In genomic region chr22:47195156-47195675, GRCh38 we compare ENCODE assay signal across 14 cellular contexts.
"Had no signal": no experiment of that assay in that cellular context is flagged by ENCODE, and none has a peak within 500 bp of the region (broad histone marks: within the 10 kb centered on the region; RNA-seq: fewer than 3 reads in every experiment).

No MANE protein-coding gene starts in this region.

- H3K27me3 Mint-ChIP-seq: activated B cell treated with CpG ODN at 0.5 μM for 24 hours; brain; dendritic cell treated with granulocyte-macrophage colony-stimulating factor and Interleukin-4, amounts not matched to agents 40 ng/mL and 50 ng/mL, for 4 days; stimulated activated naive CD8-positive, alpha-beta T cell treated with anti-CD3 and anti-CD28 coated beads, Interleukin-15, amount 100 ng/mL, for 72 hours had no signal

- H3K27me3 ChIP-seq: thyroid gland had no signal

- H3K4me3 ChIP-seq: thyroid gland had no signal

- H3K9me3 Mint-ChIP-seq: activated B cell treated with CpG ODN at 0.5 μM for 24 hours; activated naive CD4-positive, alpha-beta T cell treated with anti-CD3 and anti-CD28 coated beads, Interleukin-2, amount 50 U/mL, for 72 hours; activated T-helper 2 cell treated with anti-CD3 and anti-CD28 coated beads, Interferon-gamma antibody, Interleukin-2, Interleukin-4, amounts not matched to agents 10 μg/mL and 5 μg/mL and 100 μg/mL, durations not matched to agents 14 hours and 24 hours and 36 hours; dendritic cell treated with granulocyte-macrophage colony-stimulating factor and Interleukin-4, amounts not matched to agents 40 ng/mL and 50 ng/mL, for 4 days; nephron; stimulated activated naive CD8-positive, alpha-beta T cell treated with anti-CD3 and anti-CD28 coated beads, Interleukin-15, amount 100 ng/mL, for 72 hours; T-helper 1 cell treated with Interleukin-12 subunit alpha and Interleukin-12 subunit beta and Interleukin-4 antibody, amounts not matched to agents 30 μg/mL and 1 μg/mL, for 36 hours had no signal

- H3K27ac Mint-ChIP-seq: activated B cell treated with CpG ODN at 0.5 μM for 24 hours; activated naive CD4-positive, alpha-beta T cell treated with anti-CD3 and anti-CD28 coated beads, Interleukin-2, amount 50 U/mL, for 72 hours; activated T-helper 2 cell treated with anti-CD3 and anti-CD28 coated beads, Interferon-gamma antibody, Interleukin-2, Interleukin-4, amounts not matched to agents 10 μg/mL and 5 μg/mL and 100 μg/mL, durations not matched to agents 14 hours and 24 hours and 36 hours; brain; dendritic cell treated with granulocyte-macrophage colony-stimulating factor and Interleukin-4, amounts not matched to agents 40 ng/mL and 50 ng/mL, for 4 days; stimulated activated naive CD8-positive, alpha-beta T cell treated with anti-CD3 and anti-CD28 coated beads, Interleukin-15, amount 100 ng/mL, for 72 hours; T-helper 1 cell treated with Interleukin-12 subunit alpha and Interleukin-12 subunit beta and Interleukin-4 antibody, amounts not matched to agents 30 μg/mL and 1 μg/mL, for 36 hours had no signal

- H3K36me3 Mint-ChIP-seq: activated naive CD4-positive, alpha-beta T cell treated with anti-CD3 and anti-CD28 coated beads, Interleukin-2, amount 50 U/mL, for 72 hours; brain had no signal

- H3K27ac ChIP-seq: thyroid gland had no signal

- H3K4me3 Mint-ChIP-seq: activated B cell treated with CpG ODN at 0.5 μM for 24 hours; brain; dendritic cell treated with granulocyte-macrophage colony-stimulating factor and Interleukin-4, amounts not matched to agents 40 ng/mL and 50 ng/mL, for 4 days; nephron; stimulated activated naive CD8-positive, alpha-beta T cell treated with anti-CD3 and anti-CD28 coated beads, Interleukin-15, amount 100 ng/mL, for 72 hours; T-helper 1 cell treated with Interleukin-12 subunit alpha and Interleukin-12 subunit beta and Interleukin-4 antibody, amounts not matched to agents 30 μg/mL and 1 μg/mL, for 36 hours had no signal

- H3K36me3 ChIP-seq: thyroid gland had no signal

- H3K4me1 Mint-ChIP-seq: activated B cell treated with CpG ODN at 0.5 μM for 24 hours; stimulated activated naive CD8-positive, alpha-beta T cell treated with anti-CD3 and anti-CD28 coated beads, Interleukin-15, amount 100 ng/mL, for 72 hours had no signal

- DNase-seq: activated B cell treated with CpG ODN at 0.5 μM for 24 hours; activated CD4-positive, alpha-beta T cell treated with anti-CD3 and anti-CD28 coated beads, Interleukin-2, amount 50 U/mL, for 1 hour; amniotic stem cell; occipital lobe; stimulated activated CD4-positive, alpha-beta T cell treated with anti-CD3 and anti-CD28 coated beads, Interleukin-15, amount 100 ng/mL, for 24 hours; stimulated activated CD4-positive, alpha-beta T cell treated with anti-CD3 and anti-CD28 coated beads, Interleukin-4, amount 100 ng/mL, for 24 hours had no signal

- H3K9me3 ChIP-seq: thyroid gland had no signal
